20 cellular contexts compared by ENCODE assay signal in genomic region chr7:983182-984071, GRCh38. TPM values are rescaled to one million over a fixed set of nuclear protein-coding genes. Genes with fewer than 3 reads are reported as not detected.
DNase-seq lines count a peak whose midpoint lies in the region; ATAC-seq and TF ChIP-seq lines count a peak whose summit lies in the region.
"Had no signal": no experiment of that assay in that cellular context is flagged by ENCODE, and none has a peak within 500 bp of the region (broad histone marks: within the 10 kb centered on the region; RNA-seq: fewer than 3 reads in every experiment).

No MANE protein-coding gene starts in this region.

- intact Hi-C loops in upper lobe of right lung (cut with DNase I) = no loop called here

- ATAC-seq in esophagus mucosa = peak; percentile 3
- peak; percentile 7 for ATAC-seq in upper lobe of right lung
- ATAC-seq in naive thymus-derived CD8-positive, alpha-beta T cell = no peak
- ATAC-seq: HCT116, Panc1, T-cell had no signal

- H3K4me1 ChIP-seq in upper lobe of right lung = no peaks in the 10 kb centered on the region

- no peaks in the 10 kb centered on the region for H3K36me3 ChIP-seq in upper lobe of right lung
- H3K36me3 ChIP-seq: BE2C had no signal

- no peak for TF ChIP-seq CTCF in upper lobe of right lung (IDR thresholded peaks at IDR 0.05)

- peaks cover 30% of the 10 kb centered on the region for H3K27me3 ChIP-seq in upper lobe of right lung
- H3K27me3 ChIP-seq: BE2C had no signal

- H3K27me3 Mint-ChIP-seq in naive thymus-derived CD8-positive, alpha-beta T cell = peaks cover 2 to 18% (median 8%) of the 10 kb centered on the region in 5 donors

- H3K9me3 ChIP-seq in upper lobe of right lung = no peaks in the 10 kb centered on the region
- H3K9me3 ChIP-seq: BE2C, SK-N-SH had no signal

- peak; percentile 69 for DNase-seq in DMS 273 treated with DMSO at 0.1 percent for 48 hours (lab: John Stamatoyannopoulos, UW)
- peak; percentile 63 for DNase-seq in NCI-H2171 (lab: John Stamatoyannopoulos, UW)
- peak; percentile 63 for DNase-seq in upper lobe of right lung
- no peak for DNase-seq in Kasumi-1 (lab: John Stamatoyannopoulos, UW)
- no peak for DNase-seq in SIG-M5 treated with dmso at 0.1 percent for 504 hours (lab: John Stamatoyannopoulos, UW; ENCODE audit: unreplicated experiment)
- DNase-seq in naive thymus-derived CD8-positive, alpha-beta T cell = no peak
- DNase-seq: BE2C; CD8-positive, alpha-beta memory T cell; GM23248; NCI-H1105 treated with DMSO at 0.1 percent for 48 hours; NCI-H1930; NCI-H510A; Right ventricle myocardium superior; SK-N-SH; T-cell had no signal

- peaks cover 0 to 2% (median under 1%) of the 10 kb centered on the region in 4 donors for H3K4me1 Mint-ChIP-seq in naive thymus-derived CD8-positive, alpha-beta T cell
- H3K4me1 Mint-ChIP-seq: CD8-positive, alpha-beta memory T cell; T-cell had no signal

- H3K9me3 Mint-ChIP-seq in naive thymus-derived CD8-positive, alpha-beta T cell = no peaks in the 10 kb centered on the region
- H3K9me3 Mint-ChIP-seq: CD8-positive, alpha-beta memory T cell; T-cell had no signal

- no peak overlapping the region for H3K27ac Mint-ChIP-seq in naive thymus-derived CD8-positive, alpha-beta T cell
- H3K27ac Mint-ChIP-seq: CD8-positive, alpha-beta memory T cell; T-cell had no signal

- no peak overlapping the region for H3K27ac ChIP-seq in upper lobe of right lung
- H3K27ac ChIP-seq: GM23248 had no signal

- H3K4me3 Mint-ChIP-seq in naive thymus-derived CD8-positive, alpha-beta T cell = no peak overlapping the region
- H3K4me3 Mint-ChIP-seq: CD8-positive, alpha-beta memory T cell; T-cell had no signal

- POLR2A ChIA-PET in naive thymus-derived CD8-positive, alpha-beta T cell (lab: Charles Lee) = no interaction called here

- H3K4me3 ChIP-seq in upper lobe of right lung = no peak overlapping the region
- H3K4me3 ChIP-seq: GM23248 had no signal

- H3K36me3 Mint-ChIP-seq in naive thymus-derived CD8-positive, alpha-beta T cell = no peaks in the 10 kb centered on the region
- H3K36me3 Mint-ChIP-seq: CD8-positive, alpha-beta memory T cell; T-cell had no signal

RNA-seq across cellular contexts. Expression of gene CYP2W1, which starts 0.4 kb away (rescaled TPM):
- total RNA-seq in esophagus mucosa (0.36 TPM), upper lobe of right lung (not detected)
- not detected for total RNA-seq in naive thymus-derived CD8-positive, alpha-beta T cell
- not detected for polyA plus RNA-seq in naive thymus-derived CD8-positive, alpha-beta T cell
- total RNA-seq: CD8-positive, alpha-beta memory T cell; Daoy; GM23248; Right ventricle myocardium superior had no signal
- polyA plus RNA-seq: AG04450; CD8-positive, alpha-beta memory T cell; GM23248 had no signal

RNA-seq across cellular contexts. Expression of gene COX19, which starts 8.1 kb away (rescaled TPM):
- total RNA-seq in esophagus mucosa (5.5 TPM), upper lobe of right lung (9.4 TPM)
- total RNA-seq in naive thymus-derived CD8-positive, alpha-beta T cell = 10 to 100 TPM; 46.9 to 49.0 TPM
- polyA plus RNA-seq in naive thymus-derived CD8-positive, alpha-beta T cell = 10 to 100 TPM; 19.3 to 21.5 (median 20.2) TPM

RNA-seq across cellular contexts. Expression of gene ADAP1, which starts 28.9 kb away (rescaled TPM):
- total RNA-seq in esophagus mucosa = 5.7 TPM
- total RNA-seq in upper lobe of right lung = 30.7 TPM
- total RNA-seq in naive thymus-derived CD8-positive, alpha-beta T cell = 10 to 100 TPM; 12.4 to 14.5 TPM
- polyA plus RNA-seq in naive thymus-derived CD8-positive, alpha-beta T cell = 10 to 100 TPM in 1 of 3 donors, 1 to 10 TPM in 2; 7.6 to 18.4 (median 8.2) TPM

Comparison
In these comparisons a context has a peak if more than half of its experiments do, and no peak if none do; other contexts are left out.
1. DNase-seq: peak in DMS 273 treated with DMSO at 0.1 percent for 48 hours (single experiment), NCI-H2171 (single experiment) and upper lobe of right lung (single experiment); none in Kasumi-1 (0 of 2), SIG-M5 treated with dmso at 0.1 percent for 504 hours (single experiment) and naive thymus-derived CD8-positive, alpha-beta T cell (0 of 10).
2. ATAC-seq: peak in esophagus mucosa (single experiment) and upper lobe of right lung (single experiment); none in naive thymus-derived CD8-positive, alpha-beta T cell (0 of 2).